1 cellular context compared by ENCODE assay signal in genomic region chr1:25760871-25761270, GRCh38.
TF ChIP-seq lines count a peak whose summit lies in the region.

No MANE protein-coding gene starts in this region.

TF ChIP-seq in K562, 482 proteins besides CTCF, POLR2A, EP300 and RAD21 (continued from another document and continues in another):
- TF ChIP-seq FOXA3 (CRISPR knock-in tag; conservative IDR thresholded peaks at IDR 0.05 in 1 of 2, IDR thresholded peaks at IDR 0.05 in 1 of 2) (no peak), CEBPG (CRISPR knock-in tag; IDR thresholded peaks at IDR 0.05) (no peak), CEBPG (tag; conservative IDR thresholded peaks at IDR 0.05 in 1 of 2, IDR thresholded peaks at IDR 0.05 in 1 of 2) (no peak), TAF15 (IDR thresholded peaks at IDR 0.05; ENCODE audit: low read depth, low read length) (no peak), HNRNPLL (IDR thresholded peaks at IDR 0.05; ENCODE audit: low read depth, low read length, poor library complexity, severe bottlenecking) (no peak), SNRNP70 (optimal IDR thresholded peaks at IDR 0.05; ENCODE audit: low read depth, low read length) (no peak), ZNF655 (CRISPR knock-in tag; IDR thresholded peaks at IDR 0.05) (no peak), CUX1 (CRISPR knock-in tag; IDR thresholded peaks at IDR 0.05) (no peak), CREB3L1 (IDR thresholded peaks at IDR 0.05; ENCODE audit: borderline replicate concordance, low read depth) (no peak), TRIM24 (IDR thresholded peaks at IDR 0.05) (peak; percentile 82 to 87), ZNF830 (CRISPR knock-in tag; IDR thresholded peaks at IDR 0.05) (no peak), ZNF41 (CRISPR knock-in tag; conservative IDR thresholded peaks at IDR 0.05) (no peak), ZBTB7A (IDR thresholded peaks at IDR 0.05; ENCODE audit: borderline replicate concordance, control insufficient read depth, low read depth, low read length) (no peak), CBFB (CRISPR knock-in tag; IDR thresholded peaks at IDR 0.05) (no peak), ARID4B (CRISPR knock-in tag; IDR thresholded peaks at IDR 0.05) (no peak), MEF2D (tag; conservative IDR thresholded peaks at IDR 0.05; ENCODE audit: low read depth) (no peak), CGGBP1 (CRISPR knock-in tag; IDR thresholded peaks at IDR 0.05) (no peak), FOXP1 (CRISPR knock-in tag; IDR thresholded peaks at IDR 0.05) (no peak), IFI16 (CRISPR knock-in tag; IDR thresholded peaks at IDR 0.05) (no peak), MXI1 (IDR thresholded peaks at IDR 0.05; ENCODE audit: low read depth, low read length) (no peak), STAG1 (CRISPR knock-in tag; IDR thresholded peaks at IDR 0.05; ENCODE audit: borderline replicate concordance) (no peak), NR3C1 (CRISPR knock-in tag; IDR thresholded peaks at IDR 0.05) (no peak), ZNF609 (CRISPR knock-in tag; IDR thresholded peaks at IDR 0.05; ENCODE audit: borderline replicate concordance) (no peak), CHAMP1 (IDR thresholded peaks at IDR 0.05) (peak; percentile 81), U2AF2 (optimal IDR thresholded peaks at IDR 0.05; ENCODE audit: low read depth, low read length) (no peak), KLF6 (CRISPR knock-in tag; IDR thresholded peaks at IDR 0.05; ENCODE audit: borderline replicate concordance) (0 out of 2 replicates have a peak, but pooled peaks have one; percentile 35), BRF2 (IDR thresholded peaks at IDR 0.05; ENCODE audit: borderline replicate concordance, insufficient read depth, insufficient read length) (no peak), FUS (optimal IDR thresholded peaks at IDR 0.05; ENCODE audit: low read depth, low read length) (no peak), YBX1 (IDR thresholded peaks at IDR 0.05) (no peak), ZNF668 (CRISPR knock-in tag; IDR thresholded peaks at IDR 0.05) (no peak), MAX (CRISPR knock-in tag; IDR thresholded peaks at IDR 0.05) (no peak), ASH1L (IDR thresholded peaks at IDR 0.05; ENCODE audit: borderline replicate concordance, low read depth, partially characterized antibody) (no peak), CBFA2T3 (IDR thresholded peaks at IDR 0.05) (peak; percentile 96), NFE2L1 (tag; IDR thresholded peaks at IDR 0.05; ENCODE audit: borderline replicate concordance, low read depth) (no peak), CREM (IDR thresholded peaks at IDR 0.05; ENCODE audit: low read depth) (peak; percentile 55; the same call in 1 of the 2 replicates), SRSF7 (optimal IDR thresholded peaks at IDR 0.05; ENCODE audit: low read depth, low read length) (no peak), HMG20A (CRISPR knock-in tag; conservative IDR thresholded peaks at IDR 0.05) (no peak), MYBL2 (IDR thresholded peaks at IDR 0.05; ENCODE audit: low read depth) (no peak), MYBL2 (CRISPR knock-in tag; IDR thresholded peaks at IDR 0.05; ENCODE audit: borderline replicate concordance) (no peak)
